ENCODE assay signal across 8 cellular contexts in the genomic region with DNA sequence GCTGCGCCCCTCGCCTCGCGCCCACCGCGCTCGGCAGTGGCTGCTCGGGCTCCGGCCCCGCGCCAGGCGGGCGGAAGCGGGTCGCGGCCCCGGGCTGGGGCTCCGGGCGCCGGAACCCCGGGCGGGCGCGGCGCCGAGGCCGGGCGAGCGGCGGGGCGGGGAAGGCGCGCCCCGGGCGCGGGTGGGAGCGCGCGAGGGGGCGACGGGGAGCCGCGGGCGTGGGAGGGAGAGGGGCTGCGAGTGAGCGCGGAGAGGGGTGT. TPM values are rescaled to one million over a fixed set of nuclear protein-coding genes. Genes with fewer than 3 reads are reported as not detected.
DNase-seq lines count a peak whose midpoint lies in the region; ATAC-seq, FAIRE-seq and TF ChIP-seq lines count a peak whose summit lies in the region.

No MANE protein-coding gene starts in this region.

- BruUV-seq in Caco-2 (replicated peaks; lab: Mats Ljungman, UMichigan), result no TSS peak

- peak overlapping the region; percentile 85 for H3K4me3 Mint-ChIP-seq in Caco-2 (ENCODE audit: unreplicated experiment)
- peak overlapping the region; percentile 84 for H3K4me3 Mint-ChIP-seq in central memory CD8-positive, alpha-beta T cell
- peak overlapping the region; percentile 68 for H3K4me3 Mint-ChIP-seq in natural killer cell treated with Interleukin-12 subunit alpha and Interleukin-12 subunit beta and Interleukin-15 and Interleukin-18, amount 100 ng/mL, for 72 hours

- ATAC-seq in HG03342 (IDR thresholded peaks at IDR 0.05; ENCODE audit: unreplicated experiment), result peak; percentile 35
- ATAC-seq in central memory CD8-positive, alpha-beta T cell (replicated peaks; ENCODE audit: extremely low read depth, poor library complexity, severe bottlenecking), result no peak
- ATAC-seq in natural killer cell treated with Interleukin-12 subunit alpha and Interleukin-12 subunit beta and Interleukin-15 and Interleukin-18, amount 100 ng/mL, for 72 hours, result peak; percentile 66 to 70
- no peak for ATAC-seq in HG03457 (IDR thresholded peaks at IDR 0.05; ENCODE audit: unreplicated experiment)
- no peak for ATAC-seq in HG03097 (IDR thresholded peaks at IDR 0.05; ENCODE audit: low FRiP score, unreplicated experiment)

- FAIRE-seq in GM19239 (lab: Jason Lieb, UNC), result no peak

- H3K36me3 ChIP-seq in Caco-2 (ENCODE audit: control insufficient read depth, insufficient read depth, low read length), result no peaks in the 10 kb centered on the region; the same call in 1 of the 2 replicates

- DNase-seq in Caco-2 (no peak), GM19239 (ENCODE audit: insufficient read length, low spot score) (no peak), SIG-M5 (lab: John Stamatoyannopoulos, UW) (no peak)
- DNase-seq in central memory CD8-positive, alpha-beta T cell (ENCODE audit: low spot score in 2 of 2), result no peak
- DNase-seq in natural killer cell treated with Interleukin-12 subunit alpha and Interleukin-12 subunit beta and Interleukin-15 and Interleukin-18, amount 100 ng/mL, for 72 hours (ENCODE audit: low spot score), result no peak

- peaks cover 24% of the 10 kb centered on the region for H3K4me1 Mint-ChIP-seq in Caco-2 (ENCODE audit: low read depth, unreplicated experiment)
- H3K4me1 Mint-ChIP-seq in central memory CD8-positive, alpha-beta T cell, result peaks cover 8% of the 10 kb centered on the region
- H3K4me1 Mint-ChIP-seq in natural killer cell treated with Interleukin-12 subunit alpha and Interleukin-12 subunit beta and Interleukin-15 and Interleukin-18, amount 100 ng/mL, for 72 hours (ENCODE audit: low read depth in 2 of 2), result peaks cover 0 to 15% of the 10 kb centered on the region in 2 donors

- peaks cover 56% of the 10 kb centered on the region for H3K36me3 Mint-ChIP-seq in Caco-2 (ENCODE audit: insufficient read depth, unreplicated experiment)
- peaks cover 4% of the 10 kb centered on the region for H3K36me3 Mint-ChIP-seq in central memory CD8-positive, alpha-beta T cell (ENCODE audit: insufficient read depth)
- no peaks in the 10 kb centered on the region for H3K36me3 Mint-ChIP-seq in natural killer cell treated with Interleukin-12 subunit alpha and Interleukin-12 subunit beta and Interleukin-15 and Interleukin-18, amount 100 ng/mL, for 72 hours

- POLR2A ChIA-PET in Caco-2 (lab: Charles Lee), result interaction anchor here (0.6 kb wide), 1 partner anchor 21 kb away, joined by 4 read pairs; no protein-coding TSS in a partner anchor

- CTCF ChIA-PET in Caco-2 (lab: Charles Lee), result no interaction called here

- TF ChIP-seq CTCF in Caco-2 (IDR thresholded peaks at IDR 0.05; ENCODE audit: insufficient read depth in 1 of 2, low read depth in 1 of 2, low read length in 1 of 2, severe bottlenecking in 1 of 2, unreplicated experiment in 1 of 2), result no peak

- H3K9me3 Mint-ChIP-seq in Caco-2 (ENCODE audit: unreplicated experiment), result peaks cover 8% of the 10 kb centered on the region
- no peaks in the 10 kb centered on the region for H3K9me3 Mint-ChIP-seq in central memory CD8-positive, alpha-beta T cell
- no peaks in the 10 kb centered on the region for H3K9me3 Mint-ChIP-seq in natural killer cell treated with Interleukin-12 subunit alpha and Interleukin-12 subunit beta and Interleukin-15 and Interleukin-18, amount 100 ng/mL, for 72 hours

- H3K27me3 Mint-ChIP-seq in Caco-2 (ENCODE audit: insufficient read depth, unreplicated experiment), result no peaks in the 10 kb centered on the region
- H3K27me3 Mint-ChIP-seq in central memory CD8-positive, alpha-beta T cell, result peaks cover 85% of the 10 kb centered on the region
- H3K27me3 Mint-ChIP-seq in natural killer cell treated with Interleukin-12 subunit alpha and Interleukin-12 subunit beta and Interleukin-15 and Interleukin-18, amount 100 ng/mL, for 72 hours, result peaks cover 37 to 39% of the 10 kb centered on the region in 2 donors

- H3K27me3 ChIP-seq in Caco-2 (replicated peaks; ENCODE audit: control insufficient read depth, insufficient read depth, low read length), result no peaks in the 10 kb centered on the region

- intact Hi-C loops in Caco-2 (cut with micrococcal nuclease; ENCODE audit: unreplicated experiment), result loop anchor here (5.0 to 10.0 kb wide), 2 partner anchors 109 to 163 kb away; partner anchors contain the start of gene TRA2B

- peaks cover 18% of the 10 kb centered on the region for H3K4me1 ChIP-seq in Caco-2

- peak overlapping the region; percentile 94 for H3K4me3 ChIP-seq in Caco-2 (ENCODE audit: low read depth, low read length)

- H3K9me3 ChIP-seq in Caco-2, result no peaks in the 10 kb centered on the region

- peak overlapping the region; percentile 31 for H3K27ac Mint-ChIP-seq in Caco-2 (ENCODE audit: unreplicated experiment)
- no peak overlapping the region for H3K27ac Mint-ChIP-seq in central memory CD8-positive, alpha-beta T cell (ENCODE audit: low read depth)
- H3K27ac Mint-ChIP-seq in natural killer cell treated with Interleukin-12 subunit alpha and Interleukin-12 subunit beta and Interleukin-15 and Interleukin-18, amount 100 ng/mL, for 72 hours, result no peak overlapping the region

RNA-seq across cellular contexts. Expression of gene IGF2BP2, which starts 0.5 kb away (rescaled TPM):
- 75.9 and 80.8 TPM in 2 replicates for total RNA-seq in Caco-2 (2022)
- total RNA-seq in natural killer cell treated with Interleukin-12 subunit alpha and Interleukin-12 subunit beta and Interleukin-15 and Interleukin-18, amount 100 ng/mL, for 72 hours, result 1 to 10 TPM; 3.5 to 5.0 TPM

Comparison
In these comparisons a context has a peak if more than half of its experiments do, and no peak if none do; other contexts are left out.
1. ATAC-seq: peak in HG03342 (single experiment) and natural killer cell treated with Interleukin-12 subunit alpha and Interleukin-12 subunit beta and Interleukin-15 and Interleukin-18, amount 100 ng/mL, for 72 hours (2 of 2); none in central memory CD8-positive, alpha-beta T cell (single experiment), HG03457 (single experiment) and HG03097 (single experiment).
2. RNA of gene IGF2BP2, which starts 0.5 kb away (total RNA-seq): 75.9 to 80.8 TPM in Caco-2; 3.5 to 5.0 TPM in natural killer cell treated with Interleukin-12 subunit alpha and Interleukin-12 subunit beta and Interleukin-15 and Interleukin-18, amount 100 ng/mL, for 72 hours; every median in the first group is over 10 times any median in the second.
3. Peak in every context shown above with its lines, with median percentiles within 50 percentile points of each other: H3K4me3 Mint-ChIP-seq.